4 cellular contexts compared by ENCODE assay signal in genomic region chr6:50330347-50330746, GRCh38.
TF ChIP-seq lines count a peak whose summit lies in the region.

No MANE protein-coding gene starts in this region.

TF ChIP-seq in HepG2, 621 proteins besides CTCF, POLR2A, EP300 and RAD21:
- TF ChIP-seq MAFF (IDR thresholded peaks at IDR 0.05; ENCODE audit: low read depth, low read length), result peak; percentile 64; the same call in 1 of the 2 replicates
- TF ChIP-seq BHLHE40 (IDR thresholded peaks at IDR 0.05; ENCODE audit: low read length), result no peak
- TF ChIP-seq MAFK (conservative IDR thresholded peaks at IDR 0.05 in 1 of 2, IDR thresholded peaks at IDR 0.05 in 1 of 2; ENCODE audit: low read length in 2 of 2), result peak; percentile 52 to 78; a peak in 3 of 4 replicates
- TF ChIP-seq, protein P1, sequence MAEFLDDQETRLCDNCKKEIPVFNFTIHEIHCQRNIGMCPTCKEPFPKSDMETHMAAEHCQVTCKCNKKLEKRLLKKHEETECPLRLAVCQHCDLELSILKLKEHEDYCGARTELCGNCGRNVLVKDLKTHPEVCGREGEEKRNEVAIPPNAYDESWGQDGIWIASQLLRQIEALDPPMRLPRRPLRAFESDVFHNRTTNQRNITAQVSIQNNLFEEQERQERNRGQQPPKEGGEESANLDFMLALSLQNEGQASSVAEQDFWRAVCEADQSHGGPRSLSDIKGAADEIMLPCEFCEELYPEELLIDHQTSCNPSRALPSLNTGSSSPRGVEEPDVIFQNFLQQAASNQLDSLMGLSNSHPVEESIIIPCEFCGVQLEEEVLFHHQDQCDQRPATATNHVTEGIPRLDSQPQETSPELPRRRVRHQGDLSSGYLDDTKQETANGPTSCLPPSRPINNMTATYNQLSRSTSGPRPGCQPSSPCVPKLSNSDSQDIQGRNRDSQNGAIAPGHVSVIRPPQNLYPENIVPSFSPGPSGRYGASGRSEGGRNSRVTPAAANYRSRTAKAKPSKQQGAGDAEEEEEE (CRISPR knock-in tag; IDR thresholded peaks at IDR 0.05; ENCODE audit: borderline replicate concordance), result no peak

TF ChIP-seq in A549, 52 proteins besides CTCF, POLR2A, EP300 and RAD21:
- TF ChIP-seq EHF (CRISPR knock-in tag; IDR thresholded peaks at IDR 0.05) (no peak), MAFK (IDR thresholded peaks at IDR 0.05; ENCODE audit: partially characterized antibody) (peak; percentile 17), ZC3H11A (IDR thresholded peaks at IDR 0.05) (no peak)

TF ChIP-seq in IMR-90, 13 proteins besides CTCF, POLR2A, EP300 and RAD21:
- TF ChIP-seq MAZ (IDR thresholded peaks at IDR 0.05; ENCODE audit: borderline replicate concordance, low read depth, low read length), result no peak
- TF ChIP-seq MAFK (IDR thresholded peaks at IDR 0.05; ENCODE audit: low read depth, low read length), result peak; percentile 35; the same call in 1 of the 2 replicates

TF ChIP-seq in K562, 482 proteins besides CTCF, POLR2A, EP300 and RAD21:
- TF ChIP-seq RBM39 (optimal IDR thresholded peaks at IDR 0.05; ENCODE audit: low read depth, low read length) (no peak), PYGO2 (tag; IDR thresholded peaks at IDR 0.05) (no peak), ZNF316 (IDR thresholded peaks at IDR 0.05) (peak; percentile 43; the same call in 1 of the 2 replicates), MAFK (IDR thresholded peaks at IDR 0.05; ENCODE audit: low read length) (no peak), ZSCAN32 (CRISPR knock-in tag; IDR thresholded peaks at IDR 0.05) (no peak), ZBTB34 (CRISPR knock-in tag; IDR thresholded peaks at IDR 0.05) (no peak), SOX6 (IDR thresholded peaks at IDR 0.05) (no peak)
- TF ChIP-seq, protein P2, sequence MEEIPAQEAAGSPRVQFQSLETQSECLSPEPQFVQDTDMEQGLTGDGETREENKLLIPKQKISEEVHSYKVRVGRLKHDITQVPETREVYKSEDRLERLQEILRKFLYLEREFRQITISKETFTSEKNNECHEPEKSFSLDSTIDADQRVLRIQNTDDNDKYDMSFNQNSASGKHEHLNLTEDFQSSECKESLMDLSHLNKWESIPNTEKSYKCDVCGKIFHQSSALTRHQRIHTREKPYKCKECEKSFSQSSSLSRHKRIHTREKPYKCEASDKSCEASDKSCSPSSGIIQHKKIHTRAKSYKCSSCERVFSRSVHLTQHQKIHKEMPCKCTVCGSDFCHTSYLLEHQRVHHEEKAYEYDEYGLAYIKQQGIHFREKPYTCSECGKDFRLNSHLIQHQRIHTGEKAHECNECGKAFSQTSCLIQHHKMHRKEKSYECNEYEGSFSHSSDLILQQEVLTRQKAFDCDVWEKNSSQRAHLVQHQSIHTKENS (CRISPR knock-in tag; IDR thresholded peaks at IDR 0.05), result no peak
